In the genomic region with DNA sequence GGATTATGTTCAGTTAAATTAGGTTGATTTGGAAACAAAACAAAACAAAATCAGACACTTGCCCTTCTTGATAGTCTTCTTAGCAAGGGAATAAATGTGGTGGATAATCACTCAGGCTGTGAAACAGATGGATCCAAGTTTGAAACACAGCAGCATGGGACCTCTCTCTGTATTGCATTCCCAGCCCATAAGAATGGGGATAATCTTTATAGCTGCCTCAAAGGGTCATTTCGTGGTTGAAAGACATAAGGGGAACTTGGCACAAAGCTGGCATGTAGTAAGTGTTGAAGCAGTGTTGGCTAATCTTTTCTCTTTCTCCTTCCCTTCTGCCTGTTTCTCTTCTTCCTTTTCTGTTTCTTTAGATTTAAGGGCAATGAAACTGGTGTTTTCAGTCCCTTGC, we compare ENCODE assay signal across 19 cellular contexts.
"Had no signal": no experiment of that assay in that cellular context is flagged by ENCODE, and none has a peak within 500 bp of the region (broad histone marks: within the 10 kb centered on the region; RNA-seq: fewer than 3 reads in every experiment).

No MANE protein-coding gene starts in this region.

- H3K36me3 Mint-ChIP-seq: activated CD4-positive, alpha-beta memory T cell treated with anti-CD3 and anti-CD28 coated beads for 36 hours; activated naive CD8-positive, alpha-beta T cell had no signal

- H3K4me1 Mint-ChIP-seq: activated CD4-positive, alpha-beta T cell treated with anti-CD3 and anti-CD28 coated beads for 36 hours; central memory CD8-positive, alpha-beta T cell had no signal

- DNase-seq: activated CD4-positive, alpha-beta memory T cell treated with anti-CD3 and anti-CD28 coated beads for 36 hours; activated CD4-positive, alpha-beta T cell treated with anti-CD3 and anti-CD28 coated beads for 36 hours; activated gamma-delta T cell treated with Interleukin-2 at 50 U/mL for 16 hours; activated T-cell treated with anti-CD3 and anti-CD28 coated beads for 4 hours; colonic mucosa; endodermal cell; kidney; left lung; retina; stimulated activated CD4-positive, alpha-beta T cell treated with anti-CD3 and anti-CD28 coated beads, Interleukin-12 subunit alpha, Interleukin-12 subunit beta, amount 100 ng/mL, for 4 hours; stimulated activated CD4-positive, alpha-beta T cell treated with anti-CD3 and anti-CD28 coated beads, Interleukin-1b, Interleukin-23, amount 100 ng/mL, for 48 hours; stimulated activated CD8-positive, alpha-beta memory T cell treated with anti-CD3 and anti-CD28 coated beads, Interleukin-4, amount 100 ng/mL, for 48 hours; stimulated activated naive CD4-positive, alpha-beta T cell had no signal

- H3K4me3 ChIP-seq: colonic mucosa, left lung had no signal

- H3K9me3 Mint-ChIP-seq: activated T-helper 1 cell treated with anti-CD3 and anti-CD28 coated beads, Interleukin-12 subunit alpha, Interleukin-12 subunit beta, Interleukin-2, Interleukin-4 antibody, amounts not matched to agents 30 ng/mL and 10 ng/mL and 1 ng/mL, durations not matched to agents 14 hours and 24 hours and 36 hours; central memory CD8-positive, alpha-beta T cell; endodermal cell had no signal

- H3K27me3 ChIP-seq: colonic mucosa, left lung had no signal

- ATAC-seq: activated CD4-positive, alpha-beta T cell treated with anti-CD3 and anti-CD28 coated beads for 36 hours; left lung had no signal

- H3K4me3 Mint-ChIP-seq: activated CD4-positive, alpha-beta memory T cell treated with anti-CD3 and anti-CD28 coated beads for 36 hours; activated CD4-positive, alpha-beta T cell treated with anti-CD3 and anti-CD28 coated beads for 36 hours; activated naive CD8-positive, alpha-beta T cell; activated T-helper 1 cell treated with anti-CD3 and anti-CD28 coated beads, Interleukin-12 subunit alpha, Interleukin-12 subunit beta, Interleukin-2, Interleukin-4 antibody, amounts not matched to agents 30 ng/mL and 10 ng/mL and 1 ng/mL, durations not matched to agents 14 hours and 24 hours and 36 hours; central memory CD8-positive, alpha-beta T cell; endodermal cell had no signal

- H3K36me3 ChIP-seq: colonic mucosa, left lung had no signal

- H3K9me3 ChIP-seq: colonic mucosa had no signal

- FAIRE-seq: frontal cortex, kidney, TTC549 had no signal

- H3K4me1 ChIP-seq: colonic mucosa had no signal

- H3K27ac Mint-ChIP-seq: activated CD4-positive, alpha-beta memory T cell treated with anti-CD3 and anti-CD28 coated beads for 36 hours; activated CD4-positive, alpha-beta T cell treated with anti-CD3 and anti-CD28 coated beads for 36 hours; activated naive CD8-positive, alpha-beta T cell; activated T-helper 1 cell treated with anti-CD3 and anti-CD28 coated beads, Interleukin-12 subunit alpha, Interleukin-12 subunit beta, Interleukin-2, Interleukin-4 antibody, amounts not matched to agents 30 ng/mL and 10 ng/mL and 1 ng/mL, durations not matched to agents 14 hours and 24 hours and 36 hours; endodermal cell had no signal

- H3K27ac ChIP-seq: colonic mucosa, epithelial cell of prostate, left lung had no signal
